1 cellular context compared by ENCODE assay signal in genomic region chr4:1055721-1056590, GRCh38.
A peak's percentile ranks its signal among the peaks of the same experiment; 100 is the strongest.
TF ChIP-seq lines count a peak whose summit lies in the region.

No MANE protein-coding gene starts in this region.

TF ChIP-seq in K562, 482 proteins besides CTCF, POLR2A, EP300 and RAD21 (continued from another document):
- TF ChIP-seq, protein P1, sequence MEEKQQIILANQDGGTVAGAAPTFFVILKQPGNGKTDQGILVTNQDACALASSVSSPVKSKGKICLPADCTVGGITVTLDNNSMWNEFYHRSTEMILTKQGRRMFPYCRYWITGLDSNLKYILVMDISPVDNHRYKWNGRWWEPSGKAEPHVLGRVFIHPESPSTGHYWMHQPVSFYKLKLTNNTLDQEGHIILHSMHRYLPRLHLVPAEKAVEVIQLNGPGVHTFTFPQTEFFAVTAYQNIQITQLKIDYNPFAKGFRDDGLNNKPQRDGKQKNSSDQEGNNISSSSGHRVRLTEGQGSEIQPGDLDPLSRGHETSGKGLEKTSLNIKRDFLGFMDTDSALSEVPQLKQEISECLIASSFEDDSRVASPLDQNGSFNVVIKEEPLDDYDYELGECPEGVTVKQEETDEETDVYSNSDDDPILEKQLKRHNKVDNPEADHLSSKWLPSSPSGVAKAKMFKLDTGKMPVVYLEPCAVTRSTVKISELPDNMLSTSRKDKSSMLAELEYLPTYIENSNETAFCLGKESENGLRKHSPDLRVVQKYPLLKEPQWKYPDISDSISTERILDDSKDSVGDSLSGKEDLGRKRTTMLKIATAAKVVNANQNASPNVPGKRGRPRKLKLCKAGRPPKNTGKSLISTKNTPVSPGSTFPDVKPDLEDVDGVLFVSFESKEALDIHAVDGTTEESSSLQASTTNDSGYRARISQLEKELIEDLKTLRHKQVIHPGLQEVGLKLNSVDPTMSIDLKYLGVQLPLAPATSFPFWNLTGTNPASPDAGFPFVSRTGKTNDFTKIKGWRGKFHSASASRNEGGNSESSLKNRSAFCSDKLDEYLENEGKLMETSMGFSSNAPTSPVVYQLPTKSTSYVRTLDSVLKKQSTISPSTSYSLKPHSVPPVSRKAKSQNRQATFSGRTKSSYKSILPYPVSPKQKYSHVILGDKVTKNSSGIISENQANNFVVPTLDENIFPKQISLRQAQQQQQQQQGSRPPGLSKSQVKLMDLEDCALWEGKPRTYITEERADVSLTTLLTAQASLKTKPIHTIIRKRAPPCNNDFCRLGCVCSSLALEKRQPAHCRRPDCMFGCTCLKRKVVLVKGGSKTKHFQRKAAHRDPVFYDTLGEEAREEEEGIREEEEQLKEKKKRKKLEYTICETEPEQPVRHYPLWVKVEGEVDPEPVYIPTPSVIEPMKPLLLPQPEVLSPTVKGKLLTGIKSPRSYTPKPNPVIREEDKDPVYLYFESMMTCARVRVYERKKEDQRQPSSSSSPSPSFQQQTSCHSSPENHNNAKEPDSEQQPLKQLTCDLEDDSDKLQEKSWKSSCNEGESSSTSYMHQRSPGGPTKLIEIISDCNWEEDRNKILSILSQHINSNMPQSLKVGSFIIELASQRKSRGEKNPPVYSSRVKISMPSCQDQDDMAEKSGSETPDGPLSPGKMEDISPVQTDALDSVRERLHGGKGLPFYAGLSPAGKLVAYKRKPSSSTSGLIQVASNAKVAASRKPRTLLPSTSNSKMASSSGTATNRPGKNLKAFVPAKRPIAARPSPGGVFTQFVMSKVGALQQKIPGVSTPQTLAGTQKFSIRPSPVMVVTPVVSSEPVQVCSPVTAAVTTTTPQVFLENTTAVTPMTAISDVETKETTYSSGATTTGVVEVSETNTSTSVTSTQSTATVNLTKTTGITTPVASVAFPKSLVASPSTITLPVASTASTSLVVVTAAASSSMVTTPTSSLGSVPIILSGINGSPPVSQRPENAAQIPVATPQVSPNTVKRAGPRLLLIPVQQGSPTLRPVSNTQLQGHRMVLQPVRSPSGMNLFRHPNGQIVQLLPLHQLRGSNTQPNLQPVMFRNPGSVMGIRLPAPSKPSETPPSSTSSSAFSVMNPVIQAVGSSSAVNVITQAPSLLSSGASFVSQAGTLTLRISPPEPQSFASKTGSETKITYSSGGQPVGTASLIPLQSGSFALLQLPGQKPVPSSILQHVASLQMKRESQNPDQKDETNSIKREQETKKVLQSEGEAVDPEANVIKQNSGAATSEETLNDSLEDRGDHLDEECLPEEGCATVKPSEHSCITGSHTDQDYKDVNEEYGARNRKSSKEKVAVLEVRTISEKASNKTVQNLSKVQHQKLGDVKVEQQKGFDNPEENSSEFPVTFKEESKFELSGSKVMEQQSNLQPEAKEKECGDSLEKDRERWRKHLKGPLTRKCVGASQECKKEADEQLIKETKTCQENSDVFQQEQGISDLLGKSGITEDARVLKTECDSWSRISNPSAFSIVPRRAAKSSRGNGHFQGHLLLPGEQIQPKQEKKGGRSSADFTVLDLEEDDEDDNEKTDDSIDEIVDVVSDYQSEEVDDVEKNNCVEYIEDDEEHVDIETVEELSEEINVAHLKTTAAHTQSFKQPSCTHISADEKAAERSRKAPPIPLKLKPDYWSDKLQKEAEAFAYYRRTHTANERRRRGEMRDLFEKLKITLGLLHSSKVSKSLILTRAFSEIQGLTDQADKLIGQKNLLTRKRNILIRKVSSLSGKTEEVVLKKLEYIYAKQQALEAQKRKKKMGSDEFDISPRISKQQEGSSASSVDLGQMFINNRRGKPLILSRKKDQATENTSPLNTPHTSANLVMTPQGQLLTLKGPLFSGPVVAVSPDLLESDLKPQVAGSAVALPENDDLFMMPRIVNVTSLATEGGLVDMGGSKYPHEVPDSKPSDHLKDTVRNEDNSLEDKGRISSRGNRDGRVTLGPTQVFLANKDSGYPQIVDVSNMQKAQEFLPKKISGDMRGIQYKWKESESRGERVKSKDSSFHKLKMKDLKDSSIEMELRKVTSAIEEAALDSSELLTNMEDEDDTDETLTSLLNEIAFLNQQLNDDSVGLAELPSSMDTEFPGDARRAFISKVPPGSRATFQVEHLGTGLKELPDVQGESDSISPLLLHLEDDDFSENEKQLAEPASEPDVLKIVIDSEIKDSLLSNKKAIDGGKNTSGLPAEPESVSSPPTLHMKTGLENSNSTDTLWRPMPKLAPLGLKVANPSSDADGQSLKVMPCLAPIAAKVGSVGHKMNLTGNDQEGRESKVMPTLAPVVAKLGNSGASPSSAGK (IDR thresholded peaks at IDR 0.05): peak; percentile 69
- TF ChIP-seq PHF8 (IDR thresholded peaks at IDR 0.05; ENCODE audit: borderline replicate concordance, low read length) (peak; percentile 17; the same call in 1 of the 2 replicates), THAP12 (CRISPR knock-in tag; IDR thresholded peaks at IDR 0.05) (no peak), TSHZ1 (CRISPR knock-in tag; IDR thresholded peaks at IDR 0.05) (no peak), BHLHE40 (IDR thresholded peaks at IDR 0.05; ENCODE audit: low read length) (peak; percentile 87), SAP30 (IDR thresholded peaks at IDR 0.05; ENCODE audit: borderline replicate concordance, insufficient read depth, low read depth, low read length, poor library complexity, severe bottlenecking) (no peak)
